ENCODE assay signal across 8 cellular contexts in the genomic region with DNA sequence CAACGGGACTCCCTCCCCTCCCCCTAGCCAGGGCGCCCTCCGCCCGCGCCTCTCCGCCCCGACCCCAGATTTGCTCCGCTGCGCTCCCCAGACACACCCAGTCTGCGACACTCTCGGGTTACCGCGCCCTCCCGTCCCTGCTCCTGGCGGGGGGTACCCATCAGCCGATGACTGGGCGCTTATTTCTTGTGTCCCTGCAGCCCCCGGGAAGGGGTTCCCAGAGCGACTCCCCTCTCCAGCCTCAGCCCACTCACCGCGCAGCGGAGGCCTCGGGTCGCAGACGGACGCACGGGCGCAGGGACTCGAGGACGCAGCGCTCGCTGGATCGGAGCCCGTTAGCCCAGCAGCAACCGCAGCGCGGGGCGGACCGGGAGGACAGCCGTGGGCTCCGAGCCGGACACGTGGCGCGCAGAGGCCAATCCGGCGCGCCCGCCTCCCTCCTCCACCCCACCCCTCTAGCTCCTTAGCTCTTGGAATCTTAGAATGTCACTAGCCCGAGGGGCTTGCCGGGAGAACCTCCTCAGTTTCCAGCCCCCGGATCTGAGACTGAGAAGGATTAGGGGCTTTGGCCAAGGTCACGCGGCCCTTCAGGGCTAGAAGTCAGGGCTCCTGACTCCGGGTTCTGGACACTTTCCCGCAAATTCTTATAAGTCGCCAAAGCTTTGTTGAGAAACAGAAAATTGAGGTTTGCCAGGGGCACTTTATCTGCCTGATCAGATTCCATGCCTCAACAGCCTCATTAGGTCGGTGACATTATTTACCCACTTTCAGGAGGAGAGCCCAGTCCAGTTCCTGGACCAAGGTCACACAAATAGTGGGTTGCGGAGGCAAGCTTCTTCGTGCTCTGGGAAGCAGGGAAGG. TPM values are rescaled to one million over a fixed set of nuclear protein-coding genes. Genes with fewer than 3 reads are reported as not detected.
DNase-seq lines count a peak whose midpoint lies in the region; ATAC-seq, FAIRE-seq and TF ChIP-seq lines count a peak whose summit lies in the region.

A gene (minus strand): TSS at position 354 of the 861 bp plus-strand sequence. CDS start 9,878 bp downstream, outside the sequence.

- TF ChIP-seq CTCF in Loucy (conservative IDR thresholded peaks at IDR 0.05; ENCODE audit: low read length) (no peak), GM12878 (IDR thresholded peaks at IDR 0.05 in 2 of 3, conservative IDR thresholded peaks at IDR 0.05 in 1 of 3; ENCODE audit: control insufficient read depth in 2 of 3, extremely low read depth in 1 of 3, insufficient read depth in 1 of 3, low read depth in 3 of 3, low read length in 3 of 3) (no peak)

- peak; percentile 92 for DNase-seq in G401 (ENCODE audit: low spot score)
- DNase-seq in GOT3 (lab: John Stamatoyannopoulos, UW), result peak; percentile 50
- DNase-seq in T-helper 17 cell, result peak; percentile 44 to 69 (median 64)
- no peak for DNase-seq in GM12878 (ENCODE audit: low read depth, low spot score)
- DNase-seq in hippocampal formation (lab: John Stamatoyannopoulos, UW), result peak; percentile 64 to 69
- DNase-seq in NCI-H128 (lab: John Stamatoyannopoulos, UW; ENCODE audit: unreplicated experiment), result no peak

- in situ Hi-C loops in G401 (cut with HindIII; ENCODE audit: low sequenced_read_pairs) (no loop called here), GM12878 (cut with MboI) (no loop called here)

- H3K9ac ChIP-seq in Loucy (ENCODE audit: low read depth, low read length, poor library complexity, severe bottlenecking), result peak within 1 kb of the TSS; percentile 90
- H3K9ac ChIP-seq in GM12878 (ENCODE audit: control insufficient read depth, insufficient read depth, low read length), result peak within 1 kb of the TSS; percentile 90
- peak within 1 kb of the TSS; percentile 90 for H3K9ac ChIP-seq in rectal smooth muscle tissue (ENCODE audit: low read length)

- RAD21 ChIA-PET in GM12878 (lab: Charles Lee; ENCODE audit: unreplicated experiment), result interaction anchor here (0.6 to 10.8 kb wide), 16 partner anchors 16 to 600 kb away, joined by 3 to 222 read pairs (median 5); a partner anchor contains a TSS

- CTCF ChIA-PET in GM12878 (lab: Yijun Ruan, JAX), result interaction anchor here (0.8 to 40.1 kb wide), 10 partner anchors 12 to 457 kb away, joined by 3 to 1107 read pairs (median 4); a partner anchor contains a TSS

- 1% methylated on average over 53 of the region's 60 CpGs for WGBS in GM12878 (ENCODE audit: insufficient coverage, insufficient replicate concordance, low lambda C conversion rate, missing lambda C conversion rate)

- intact Hi-C loops in GM12878 (cut with micrococcal nuclease; ENCODE audit: unreplicated experiment), result loop anchor here (2.0 to 10.0 kb wide), 7 partner anchors 57 to 1353 kb away; a partner anchor contains a TSS

- SMC1A ChIA-PET in GM12878 (lab: Charles Lee; ENCODE audit: uncharacterized antibody, unreplicated experiment), result interaction anchor here (0.6 to 35.3 kb wide), 17 partner anchors 10 to 592 kb away, joined by 3 to 1132 read pairs (median 3); a partner anchor contains a TSS

- H3K27me3 Mint-ChIP-seq in T-helper 17 cell, result no peaks in the 10 kb centered on the region

- TF ChIP-seq EP300 in GM12878 (IDR thresholded peaks at IDR 0.05; ENCODE audit: borderline replicate concordance in 1 of 2, control insufficient read depth in 1 of 2, low read depth in 2 of 2, low read length in 2 of 2), result no peak

- no peak for FAIRE-seq in GM12878 (lab: Jason Lieb, UNC)

- TF ChIP-seq POLR2A in GM12878 (IDR thresholded peaks at IDR 0.05; ENCODE audit: low read depth, low read length), result peak; percentile 81

- peak within 1 kb of the TSS; percentile 95 for H3K4me3 Mint-ChIP-seq in T-helper 17 cell

- H3K4me1 ChIP-seq in Loucy (ENCODE audit: insufficient read depth, low read length, poor library complexity, severe bottlenecking), result peaks cover 51% of the 10 kb centered on the region
- peaks cover 26% of the 10 kb centered on the region for H3K4me1 ChIP-seq in GM12878 (ENCODE audit: control insufficient read depth, insufficient read depth, low read length)
- peaks cover 22% of the 10 kb centered on the region for H3K4me1 ChIP-seq in rectal smooth muscle tissue (ENCODE audit: control insufficient read depth, insufficient read depth, low read length)

- H3K4me3 ChIP-seq in Loucy (ENCODE audit: low read length, poor library complexity, severe bottlenecking) (peak within 1 kb of the TSS; percentile 95), GM12878 (peak within 1 kb of the TSS; percentile 97), rectal smooth muscle tissue (ENCODE audit: low read length) (peak within 1 kb of the TSS; percentile 78)

- H3K4me1 Mint-ChIP-seq in T-helper 17 cell, result peaks cover 57% of the 10 kb centered on the region

- no peaks in the 10 kb centered on the region for H3K36me3 ChIP-seq in Loucy (ENCODE audit: insufficient read depth, low read length)
- 0 out of 4 replicates have a peak, but pooled peaks cover 0 to 2% of the 10 kb centered on the region in 2 experiments for H3K36me3 ChIP-seq in GM12878 (ENCODE audit: control insufficient read depth in 2 of 2, insufficient read depth in 2 of 2, low read length in 1 of 2)
- H3K36me3 ChIP-seq in rectal smooth muscle tissue (ENCODE audit: control insufficient read depth, insufficient read depth, low read length), result no peaks in the 10 kb centered on the region

- H3F3A ChIP-seq in Loucy (ENCODE audit: low read depth), result no peaks in the 10 kb centered on the region

- no peaks in the 10 kb centered on the region for H3K36me3 Mint-ChIP-seq in T-helper 17 cell (ENCODE audit: low read depth)

- H4K20me1 ChIP-seq in Loucy (ENCODE audit: insufficient read depth, low read length, poor library complexity, severe bottlenecking), result peaks cover 25% of the 10 kb centered on the region
- H4K20me1 ChIP-seq in GM12878 (ENCODE audit: control insufficient read depth, insufficient read depth), result no peaks in the 10 kb centered on the region

- no peak for TF ChIP-seq RAD21 in GM12878 (IDR thresholded peaks at IDR 0.05; ENCODE audit: insufficient read depth, low read depth, low read length)

- POLR2A ChIA-PET in GM12878 (lab: Charles Lee), result interaction anchor here (0.6 to 8.9 kb wide), 21 partner anchors 9 to 532 kb away, joined by 3 to 152 read pairs (median 4); a partner anchor contains a TSS

- BruUV-seq in GM12878 (replicated peaks; lab: Mats Ljungman, UMichigan), result no TSS peak

- H3K27ac Mint-ChIP-seq in T-helper 17 cell, result peak within 1 kb of the TSS; percentile 98

- H3K79me2 ChIP-seq in Loucy (ENCODE audit: insufficient read depth, low read length) (peaks cover 61% of the 10 kb centered on the region), GM12878 (ENCODE audit: control insufficient read depth, insufficient read depth, low read length) (peaks cover 61% of the 10 kb centered on the region)

- peak within 1 kb of the TSS; percentile 98 for H3K4me2 ChIP-seq in Loucy (ENCODE audit: low read depth, low read length, poor library complexity, severe bottlenecking)
- peak within 1 kb of the TSS; percentile 95 for H3K4me2 ChIP-seq in GM12878 (ENCODE audit: control insufficient read depth, insufficient read depth)

- H3K27ac ChIP-seq in GM12878 (ENCODE audit: control insufficient read depth, insufficient read depth) (peak within 1 kb of the TSS; percentile 89), rectal smooth muscle tissue (ENCODE audit: low read depth, low read length) (peak within 1 kb of the TSS; percentile 80)

- no peaks in the 10 kb centered on the region for H3K9me2 ChIP-seq in Loucy (replicated peaks; ENCODE audit: low read depth, low read length)

- H3K9me3 ChIP-seq in Loucy (ENCODE audit: insufficient read depth, low read depth, low read length) (no peaks in the 10 kb centered on the region), T-helper 17 cell (ENCODE audit: control insufficient read depth, low read length, poor library complexity, severe bottlenecking) (no peaks in the 10 kb centered on the region), GM12878 (replicated peaks; ENCODE audit: control insufficient read depth, insufficient read depth, low read length) (no peaks in the 10 kb centered on the region)

- H2AFZ ChIP-seq in Loucy (ENCODE audit: low read length), result peak within 1 kb of the TSS; percentile 84
- peak within 1 kb of the TSS; percentile 9 for H2AFZ ChIP-seq in GM12878 (ENCODE audit: control insufficient read depth, low read depth, low read length)

- no peaks in the 10 kb centered on the region for H3K27me3 ChIP-seq in Loucy (ENCODE audit: insufficient read depth, low read length, poor library complexity, severe bottlenecking)
- no peaks in the 10 kb centered on the region for H3K27me3 ChIP-seq in GM12878 (replicated peaks in 1 of 2; ENCODE audit: control insufficient read depth in 2 of 2, insufficient read depth in 2 of 2, low read length in 1 of 2)
- H3K27me3 ChIP-seq in rectal smooth muscle tissue (ENCODE audit: control insufficient read depth, insufficient read depth, low read length), result no peaks in the 10 kb centered on the region

- peak; percentile 86 for ATAC-seq in T-helper 17 cell
- peak; percentile 77 for ATAC-seq in GM12878

RNA-seq across cellular contexts. Expression of the gene that starts here (rescaled TPM):
- 299 and 371 TPM in 2 replicates for total RNA-seq in G401 (2014; rRNA removed; shearing (Covaris generic))
- total RNA-seq in T-helper 17 cell (100 to 1,000 TPM; 258 to 307 TPM), GM12878 (2014; rRNA removed) (477 and 484 TPM in 2 replicates), GM12878 (2014; rRNA removed; fragmentation: Illumina TruSeq; extraction: Trizol) (549 and 550 TPM in 2 replicates), GM12878 (2021) (528 and 542 TPM in 2 replicates)
- 295 and 301 TPM in 2 replicates for total RNA-seq in GM12878 (2013; cell fraction: nucleolus; rRNA removed)
- 195 TPM for polyA plus RNA-seq in GM12878 (2011; ENCODE audit: low read depth)
- polyA plus RNA-seq in GM12878 (2011; rRNA removed) (460 and 571 TPM in 2 replicates), GM12878 (2014; fragmentation: Illumina TruSeq; extraction: Trizol) (506 and 510 TPM in 2 replicates), GM12878 (2014; fragmentation: Nextera tagmentation; extraction: Ambion mirVana) (10 to 100 TPM; 44.0 to 73.1 TPM), GM12878 (2014; rRNA removed) (453 and 470 TPM in 2 replicates), GM12878 (2016; fragmentation: Nextera tagmentation; extraction: Ambion mirVana) (100 to 1,000 TPM; 280 to 291 TPM)
- polyA plus RNA-seq in GM12878 (2011; cell fraction: cytosol; rRNA removed), result 618 and 630 TPM in 2 replicates
- polyA plus RNA-seq in GM12878 (2011; cell fraction: nucleus; rRNA removed), result 407 and 532 TPM in 2 replicates
- polyA plus RNA-seq in GM12878 (2012), result 297 and 330 TPM in 2 replicates
- polyA minus RNA-seq in GM12878 (2011; rRNA and poly(A)+ RNA removed), result 634 and 706 TPM in 2 replicates
- polyA minus RNA-seq in GM12878 (2011; cell fraction: cytosol; rRNA and poly(A)+ RNA removed), result 242 and 263 TPM in 2 replicates
- 286 and 410 TPM in 2 replicates for polyA minus RNA-seq in GM12878 (2011; cell fraction: nucleus; rRNA and poly(A)+ RNA removed)

Comparison
In these comparisons a context has a peak if more than half of its experiments do, and no peak if none do; other contexts are left out.
1. DNase-seq: peak in G401 (single experiment), GOT3 (single experiment), T-helper 17 cell (3 of 3) and hippocampal formation (2 of 2); none in GM12878 (single experiment) and NCI-H128 (single experiment).
2. Peak in every context shown above with its lines, with median percentiles within 50 percentile points of each other: H3K4me3 ChIP-seq and H3K9ac ChIP-seq.